In the genomic region with DNA sequence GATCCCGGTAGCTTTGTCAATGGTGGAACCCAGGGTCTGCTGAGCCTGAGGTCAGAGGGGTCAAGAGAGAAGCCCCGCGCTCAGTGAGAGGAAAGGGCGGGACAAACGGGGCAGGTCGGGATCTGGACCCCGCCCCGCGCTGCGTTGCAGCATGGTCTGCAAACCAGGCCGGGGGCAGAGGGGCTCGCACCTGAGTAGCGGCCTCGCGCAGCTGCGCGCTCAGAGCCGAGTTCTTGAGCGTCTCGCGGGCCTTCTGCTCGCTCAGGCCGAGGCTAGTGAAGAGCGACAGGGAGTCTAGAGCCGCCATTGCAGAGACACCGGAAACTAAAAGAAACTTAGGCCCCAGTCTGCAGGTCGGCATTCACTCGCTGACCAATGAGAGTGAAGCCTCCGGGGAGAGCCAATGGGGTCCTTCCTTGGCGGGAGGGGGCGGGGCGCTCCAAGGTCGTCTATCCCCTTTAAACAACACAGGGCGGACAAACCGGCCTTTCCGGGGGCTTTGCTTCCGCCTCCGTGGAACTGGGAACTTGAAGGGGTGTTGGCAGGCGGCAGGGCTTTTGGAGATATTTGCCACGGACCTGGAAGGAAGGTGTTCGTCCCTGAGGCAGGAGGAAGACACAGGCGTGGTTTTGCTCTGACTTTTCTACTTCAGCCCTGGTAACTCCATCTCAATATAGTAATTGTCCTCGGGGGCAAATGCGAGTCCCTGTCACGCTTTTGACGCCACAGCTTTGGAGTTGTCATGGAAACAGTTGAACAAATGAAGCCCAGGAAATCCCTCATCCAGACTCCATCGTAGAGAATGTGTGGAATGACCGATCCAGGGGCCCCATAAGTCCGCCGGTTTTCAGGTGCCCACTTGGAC, we compare ENCODE assay signal across 8 cellular contexts. TPM values are rescaled to one million over a fixed set of nuclear protein-coding genes. Genes with fewer than 3 reads are reported as not detected.
DNase-seq lines count a peak whose midpoint lies in the region; ATAC-seq and TF ChIP-seq lines count a peak whose summit lies in the region.

A gene (minus strand): TSS at position 331 of the 865 bp plus-strand sequence. CDS start 24 bp downstream, at position 307.

- intact Hi-C loops in activated B cell treated with CpG ODN at 0.5 μM for 24 hours (cut with micrococcal nuclease): loop anchor here (1.0 kb wide), 3 partner anchors 10 to 236 kb away; a partner anchor contains a TSS

- H3K36me3 Mint-ChIP-seq in activated B cell treated with CpG ODN at 0.5 μM for 24 hours (ENCODE audit: low read depth): peaks cover 54% of the 10 kb centered on the region

- TF ChIP-seq CTCF in activated B cell treated with CpG ODN at 0.5 μM for 24 hours (IDR thresholded peaks at IDR 0.05) (no peak), cardiac fibroblast (IDR thresholded peaks at IDR 0.05; ENCODE audit: low read depth, low read length) (no peak)

- CTCF ChIA-PET in activated B cell treated with CpG ODN at 0.5 μM for 24 hours (lab: Charles Lee): interaction anchor here (1.0 kb wide), 1 partner anchor 10 kb away, joined by 5 read pairs; a partner anchor contains a TSS

- peak; percentile 86 for DNase-seq in ACHN
- DNase-seq in NCI-H226: peak; percentile 88
- DNase-seq in activated B cell treated with CpG ODN at 0.5 μM for 24 hours: peak; percentile 77
- DNase-seq in cardiac fibroblast (ENCODE audit: low read depth in 2 of 2): peak; percentile 91 to 94
- DNase-seq in inferior parietal cortex (ENCODE audit: extremely low spot score): peak; percentile 87
- DNase-seq in smooth muscle cell of the brain vasculature (ENCODE audit: low read depth, low spot score): peak; percentile 76

- H3K4me1 Mint-ChIP-seq in activated B cell treated with CpG ODN at 0.5 μM for 24 hours: peaks cover 28% of the 10 kb centered on the region

- POLR2A ChIA-PET in activated B cell treated with CpG ODN at 0.5 μM for 24 hours (lab: Charles Lee): interaction anchor here (0.6 to 5.4 kb wide), 9 partner anchors 10 to 1139 kb away, joined by 3 to 57 read pairs (median 4); a partner anchor contains a TSS

- peak within 1 kb of the TSS; percentile 98 for H3K4me3 Mint-ChIP-seq in activated B cell treated with CpG ODN at 0.5 μM for 24 hours

- in situ Hi-C loops in ACHN (cut with HindIII; ENCODE audit: low pct_ligation_motif_present, low pct_unique_long_range_greater_than_20kb, low sequenced_read_pairs): no loop called here

- peak; percentile 74 for ATAC-seq in GM18873 (IDR thresholded peaks at IDR 0.05; ENCODE audit: low FRiP score, unreplicated experiment)
- peak; percentile 84 for ATAC-seq in HG03159 (IDR thresholded peaks at IDR 0.05; ENCODE audit: unreplicated experiment)
- ATAC-seq in activated B cell treated with CpG ODN at 0.5 μM for 24 hours (ENCODE audit: low read depth): peak; percentile 99

- H3K27me3 Mint-ChIP-seq in activated B cell treated with CpG ODN at 0.5 μM for 24 hours: no peaks in the 10 kb centered on the region

- no peaks in the 10 kb centered on the region for H3K9me3 Mint-ChIP-seq in activated B cell treated with CpG ODN at 0.5 μM for 24 hours

- H3K4me3 ChIP-seq in cardiac fibroblast (replicated peaks in 1 of 2; ENCODE audit: low read depth in 2 of 2, low read length in 2 of 2): peak within 1 kb of the TSS; percentile 85 to 93

- peak within 1 kb of the TSS; percentile 97 for H3K27ac Mint-ChIP-seq in activated B cell treated with CpG ODN at 0.5 μM for 24 hours

RNA-seq across cellular contexts. Expression of the gene that starts here (rescaled TPM):
- 321 and 342 TPM in 2 replicates for total RNA-seq in activated B cell treated with CpG ODN at 0.5 μM for 24 hours

Comparison
In these comparisons a context has a peak if more than half of its experiments do, and no peak if none do; other contexts are left out.
1. Peak in every context shown above with its lines: DNase-seq, ATAC-seq and H3K4me3 ChIP-seq.